8 cellular contexts compared by ENCODE assay signal in genomic region chr22:31752096-31752847, GRCh38. TPM values are rescaled to one million over a fixed set of nuclear protein-coding genes. Genes with fewer than 3 reads are reported as not detected.
A peak's percentile ranks its signal among the peaks of the same experiment; 100 is the strongest.
DNase-seq lines count a peak whose midpoint lies in the region; ATAC-seq and TF ChIP-seq lines count a peak whose summit lies in the region.

No MANE protein-coding gene starts in this region.

- no peak for DNase-seq in heart right ventricle
- DNase-seq in left ventricle myocardium superior = no peak
- DNase-seq in ascending aorta (ENCODE audit: low spot score in 2 of 2) = no peak
- no peak for DNase-seq in upper lobe of left lung
- DNase-seq in NK-92 treated with Interleukin-12 subunit alpha and Interleukin-12 subunit beta, amount 100 ng/mL, for 24 hours (lab: John Stamatoyannopoulos, UW) = no peak
- no peak for DNase-seq in prostate gland (ENCODE audit: low spot score)

- peak overlapping the region in 2 of 10 donors; percentile 84 for H3K4me3 ChIP-seq in heart right ventricle
- peak overlapping the region; percentile 64 to 91 for H3K4me3 ChIP-seq in ascending aorta
- H3K4me3 ChIP-seq in mesodermal cell (ENCODE audit: extremely low read depth, insufficient read depth, low read length, poor library complexity, severe bottlenecking) = no peak overlapping the region
- H3K4me3 ChIP-seq in upper lobe of left lung = peak overlapping the region in 2 of 4 donors; percentile 76 to 86
- no peak overlapping the region for H3K4me3 ChIP-seq in prostate gland

- no peak for TF ChIP-seq CTCF in heart right ventricle (IDR thresholded peaks at IDR 0.05)
- no peak for TF ChIP-seq CTCF in ascending aorta (IDR thresholded peaks at IDR 0.05)
- TF ChIP-seq CTCF in upper lobe of left lung (IDR thresholded peaks at IDR 0.05) = no peak
- no peak for TF ChIP-seq CTCF in prostate gland (IDR thresholded peaks at IDR 0.05)

- H3K36me3 ChIP-seq in heart right ventricle = peaks cover 0 to 7% (median 0%) of the 10 kb centered on the region in 9 donors
- H3K36me3 ChIP-seq in ascending aorta = no peaks in the 10 kb centered on the region
- peaks cover 8% of the 10 kb centered on the region for H3K36me3 ChIP-seq in mesodermal cell (ENCODE audit: control insufficient read depth, insufficient read depth, low read length)
- peaks cover 0 to 2% (median 0%) of the 10 kb centered on the region in 4 donors for H3K36me3 ChIP-seq in upper lobe of left lung
- H3K36me3 ChIP-seq in prostate gland = no peaks in the 10 kb centered on the region

- H3K9me3 ChIP-seq in heart right ventricle = no peaks in the 10 kb centered on the region
- H3K9me3 ChIP-seq in ascending aorta = no peaks in the 10 kb centered on the region
- no peaks in the 10 kb centered on the region for H3K9me3 ChIP-seq in mesodermal cell (ENCODE audit: control insufficient read depth, low read length)
- H3K9me3 ChIP-seq in upper lobe of left lung = no peaks in the 10 kb centered on the region
- H3K9me3 ChIP-seq in prostate gland = no peaks in the 10 kb centered on the region

- ATAC-seq in heart right ventricle (no peak), left ventricle myocardium superior (no peak), upper lobe of left lung (ENCODE audit: low FRiP score in 2 of 2) (no peak), GM19328 (IDR thresholded peaks at IDR 0.05; ENCODE audit: unreplicated experiment) (no peak)

- H3K27ac ChIP-seq in heart right ventricle (peak overlapping the region in 9 of 10 donors; percentile 92 to 98 (median 95)), ascending aorta (peak overlapping the region; percentile 93 to 94), mesodermal cell (ENCODE audit: low read depth, low read length, severe bottlenecking) (peak overlapping the region; percentile 98), upper lobe of left lung (peak overlapping the region; percentile 96 to 98 (median 96)), prostate gland (peak overlapping the region in 1 of 2 donors; percentile 91)

- TF ChIP-seq POLR2A in upper lobe of left lung (IDR thresholded peaks at IDR 0.05) = no peak
- no peak for TF ChIP-seq POLR2A in prostate gland (IDR thresholded peaks at IDR 0.05)

- 63 to 78% methylated on average over 7 of the region's 7 CpGs for WGBS in heart right ventricle, 2 donors
- 66 to 73% methylated on average over 5 of the region's 7 CpGs for WGBS in mesodermal cell (ENCODE audit: insufficient coverage in 2 of 2), 2 experiments
- WGBS in upper lobe of left lung, 2 donors = 82 to 85% methylated on average over 7 of the region's 7 CpGs
- 87% methylated on average over 7 of the region's 7 CpGs for WGBS in prostate gland

- H3K4me1 ChIP-seq in heart right ventricle (peaks cover 9 to 73% (median 55%) of the 10 kb centered on the region in 9 donors), ascending aorta (peaks cover 0 to 28% of the 10 kb centered on the region in 2 donors), mesodermal cell (ENCODE audit: control insufficient read depth, insufficient read depth, low read length, poor library complexity, severe bottlenecking) (peaks cover 26% of the 10 kb centered on the region), upper lobe of left lung (peaks cover 37 to 58% (median 48%) of the 10 kb centered on the region in 4 donors), prostate gland (replicated peaks) (peaks cover 3% of the 10 kb centered on the region)

- TF ChIP-seq EP300 in upper lobe of left lung (IDR thresholded peaks at IDR 0.05) = no peak

- H3K27me3 ChIP-seq in heart right ventricle (no peaks in the 10 kb centered on the region), ascending aorta (no peaks in the 10 kb centered on the region), upper lobe of left lung (no peaks in the 10 kb centered on the region), prostate gland (replicated peaks; ENCODE audit: insufficient read depth) (no peaks in the 10 kb centered on the region)

- intact Hi-C loops in heart right ventricle (cut with DNase I) = loop anchor here in 5 of 10 donors (5.0 to 10.0 kb wide), 4 partner anchors 87 to 530 kb away; partner anchors contain the start of gene PISD (in 4 of the 5)
- intact Hi-C loops in left ventricle myocardium superior (cut with micrococcal nuclease) = no loop called here
- intact Hi-C loops in ascending aorta (cut with DNase I) = loop anchor here (2.0 to 5.0 kb wide), 2 partner anchors 70 to 89 kb away; partner anchors contain the start of gene PISD
- intact Hi-C loops in prostate gland (cut with DNase I) = loop anchor here (5.0 kb wide), 2 partner anchors 70 to 90 kb away; partner anchors contain the start of gene PISD

RNA-seq across cellular contexts. Expression of gene DEPDC5, which starts 1.5 kb away (rescaled TPM):
- total RNA-seq in heart right ventricle (10 to 100 TPM; 11.1 to 19.1 (median 15.1) TPM), left ventricle myocardium superior (16.7 TPM), ascending aorta (5.2 TPM), upper lobe of left lung (10 to 100 TPM; 10.9 to 31.4 (median 24.4) TPM), prostate gland (10 to 100 TPM; 10.9 to 37.5 TPM)
- polyA plus RNA-seq in heart right ventricle = 1 to 10 TPM; 6.2 to 7.8 TPM
- 10.4 TPM for polyA plus RNA-seq in mesodermal cell (2013, experiment 1 of 2)
- polyA plus RNA-seq in mesodermal cell (2013, experiment 2 of 2) = 9.7 TPM

RNA-seq across cellular contexts. Expression of gene PRR14L, which starts 2.3 kb away (rescaled TPM):
- total RNA-seq in heart right ventricle (10 to 100 TPM; 10.9 to 19.6 (median 17.3) TPM), left ventricle myocardium superior (16.4 TPM), ascending aorta (17.2 TPM), upper lobe of left lung (10 to 100 TPM; 23.7 to 57.6 (median 40.6) TPM), prostate gland (10 to 100 TPM; 17.7 to 42.4 TPM)
- 1 to 10 TPM; 4.0 to 9.4 TPM for polyA plus RNA-seq in heart right ventricle
- polyA plus RNA-seq in mesodermal cell (2013, experiment 1 of 2) = 14.1 TPM
- 11.2 TPM for polyA plus RNA-seq in mesodermal cell (2013, experiment 2 of 2)

Comparison
In these comparisons a context has a peak if more than half of its experiments do, and no peak if none do; other contexts are left out.
1. H3K4me3 ChIP-seq: peak in ascending aorta (2 of 2); none in mesodermal cell (single experiment) and prostate gland (0 of 2).